21 cellular contexts compared by ENCODE assay signal in genomic region chr13:108987945-108988344, GRCh38.
A peak's percentile ranks its signal among the peaks of the same experiment; 100 is the strongest.
DNase-seq lines count a peak whose midpoint lies in the region; TF ChIP-seq lines count a peak whose summit lies in the region.
"Had no signal": no experiment of that assay in that cellular context is flagged by ENCODE, and none has a peak within 500 bp of the region (broad histone marks: within the 10 kb centered on the region; RNA-seq: fewer than 3 reads in every experiment).

No MANE protein-coding gene starts in this region.

- H3K4me2 ChIP-seq in neural cell (ENCODE audit: low read length) (peak overlapping the region; percentile 54), osteoblast (ENCODE audit: insufficient read depth, low read length) (no peak overlapping the region)

- H4K20me1 ChIP-seq in neural cell (ENCODE audit: insufficient read depth) = no peaks in the 10 kb centered on the region
- no peaks in the 10 kb centered on the region for H4K20me1 ChIP-seq in osteoblast (ENCODE audit: insufficient read depth, low read length)

- H3K4me1 ChIP-seq in tibial artery = peaks cover 4 to 21% (median 13%) of the 10 kb centered on the region in 4 donors
- H3K4me1 ChIP-seq in osteoblast (ENCODE audit: insufficient read depth, low read length) = no peaks in the 10 kb centered on the region

- TF ChIP-seq RAD21 in neural cell (conservative IDR thresholded peaks at IDR 0.05) = no peak

- H2AFZ ChIP-seq in neural cell (ENCODE audit: low read depth, low read length) (no peak overlapping the region), osteoblast (ENCODE audit: low read length) (no peak overlapping the region)

- H3K27ac ChIP-seq in epithelial cell of prostate (peak overlapping the region; percentile 8), neural cell (ENCODE audit: low read length) (peak overlapping the region; percentile 73), tibial artery (peak overlapping the region; percentile 26 to 31), osteoblast (ENCODE audit: low read depth, low read length) (no peak overlapping the region)
- H3K27ac ChIP-seq: C4-2B, RWPE1, SK-N-MC had no signal

- no peaks in the 10 kb centered on the region for H3K9me3 ChIP-seq in neural cell (ENCODE audit: low read length)
- no peaks in the 10 kb centered on the region for H3K9me3 ChIP-seq in tibial artery
- no peaks in the 10 kb centered on the region for H3K9me3 ChIP-seq in osteoblast (ENCODE audit: low read depth, low read length)

- peak overlapping the region; percentile 51 for H3K4me3 ChIP-seq in neural cell (ENCODE audit: low read length)
- no peak overlapping the region for H3K4me3 ChIP-seq in tibial artery
- no peak overlapping the region for H3K4me3 ChIP-seq in osteoblast (ENCODE audit: insufficient read depth, low read length)
- H3K4me3 ChIP-seq: SK-N-MC had no signal

- H3K27me3 ChIP-seq in neural cell (ENCODE audit: insufficient read depth, low read depth, low read length) (no peaks in the 10 kb centered on the region), tibial artery (no peaks in the 10 kb centered on the region), osteoblast (ENCODE audit: insufficient read depth, low read length) (no peaks in the 10 kb centered on the region)

- TF ChIP-seq EP300 in neural cell (conservative IDR thresholded peaks at IDR 0.05; ENCODE audit: poor library complexity, severe bottlenecking) = peak; percentile 61

- no peaks in the 10 kb centered on the region for H3F3A ChIP-seq in neural cell (ENCODE audit: insufficient read depth, low read length, poor library complexity, severe bottlenecking)

- no peaks in the 10 kb centered on the region for H3K9me2 ChIP-seq in neural cell (ENCODE audit: insufficient read depth, low read length)

- peak; percentile 46 for DNase-seq in NCI-H82 (lab: John Stamatoyannopoulos, UW)
- no peak for DNase-seq in NCI-H82 treated with DMSO at 0.1 percent for 48 hours (lab: John Stamatoyannopoulos, UW; ENCODE audit: unreplicated experiment)
- no peak for DNase-seq in epithelial cell of prostate (ENCODE audit: low read depth, low spot score)
- no peak for DNase-seq in tibial artery
- DNase-seq in GOT3 (lab: John Stamatoyannopoulos, UW) = no peak
- DNase-seq in osteoblast (ENCODE audit: insufficient read length, low spot score, missing footprints) = no peak
- DNase-seq in cortex of kidney (lab: John Stamatoyannopoulos, UW) = no peak
- DNase-seq: 8988T; Calu3; CD8-positive, alpha-beta memory T cell; DMS153; Karpas-422; MV-4-11; NCI-H1105 treated with DMSO at 0.1 percent for 48 hours; NCI-H2081; NK-92 treated with Interleukin-12 subunit alpha and Interleukin-12 subunit beta, amount 100 ng/mL, for 24 hours; SHP77 treated with DMSO at 0.1 percent for 48 hours had no signal

- peak overlapping the region; percentile 28 for H3K9ac ChIP-seq in neural cell (ENCODE audit: low read length)

- H3K79me2 ChIP-seq in neural cell (replicated peaks; ENCODE audit: insufficient read depth, low read length) (no peaks in the 10 kb centered on the region), osteoblast (ENCODE audit: insufficient read depth, low read length) (no peaks in the 10 kb centered on the region)

- TF ChIP-seq CTCF in neural cell (IDR thresholded peaks at IDR 0.05; ENCODE audit: poor library complexity, severe bottlenecking) (no peak), tibial artery (IDR thresholded peaks at IDR 0.05) (no peak), osteoblast (IDR thresholded peaks at IDR 0.05; ENCODE audit: extremely low read depth, low read depth, low read length) (no peak)

- H3K36me3 ChIP-seq in neural cell (ENCODE audit: insufficient read depth, low read length) = no peaks in the 10 kb centered on the region
- H3K36me3 ChIP-seq in tibial artery = no peaks in the 10 kb centered on the region
- H3K36me3 ChIP-seq in osteoblast (ENCODE audit: insufficient read depth, low read length) = no peaks in the 10 kb centered on the region

- intact Hi-C loops in tibial artery (cut with DNase I; ENCODE audit: low total_unique reads) = no loop called here

TF ChIP-seq in neural cell, 6 proteins besides CTCF, POLR2A, EP300 and RAD21:
- TF ChIP-seq SMC3 (conservative IDR thresholded peaks at IDR 0.05; ENCODE audit: poor library complexity) (no peak), POLR2AphosphoS5 (IDR thresholded peaks at IDR 0.05) (no peak), TAF1 (IDR thresholded peaks at IDR 0.05; ENCODE audit: low read depth) (no peak), EZH2 (IDR thresholded peaks at IDR 0.05; ENCODE audit: borderline replicate concordance, insufficient read depth, low read length, poor library complexity, severe bottlenecking) (no peak), MXI1 (conservative IDR thresholded peaks at IDR 0.05; ENCODE audit: poor library complexity, severe bottlenecking) (no peak)
- TF ChIP-seq, protein P1, sequence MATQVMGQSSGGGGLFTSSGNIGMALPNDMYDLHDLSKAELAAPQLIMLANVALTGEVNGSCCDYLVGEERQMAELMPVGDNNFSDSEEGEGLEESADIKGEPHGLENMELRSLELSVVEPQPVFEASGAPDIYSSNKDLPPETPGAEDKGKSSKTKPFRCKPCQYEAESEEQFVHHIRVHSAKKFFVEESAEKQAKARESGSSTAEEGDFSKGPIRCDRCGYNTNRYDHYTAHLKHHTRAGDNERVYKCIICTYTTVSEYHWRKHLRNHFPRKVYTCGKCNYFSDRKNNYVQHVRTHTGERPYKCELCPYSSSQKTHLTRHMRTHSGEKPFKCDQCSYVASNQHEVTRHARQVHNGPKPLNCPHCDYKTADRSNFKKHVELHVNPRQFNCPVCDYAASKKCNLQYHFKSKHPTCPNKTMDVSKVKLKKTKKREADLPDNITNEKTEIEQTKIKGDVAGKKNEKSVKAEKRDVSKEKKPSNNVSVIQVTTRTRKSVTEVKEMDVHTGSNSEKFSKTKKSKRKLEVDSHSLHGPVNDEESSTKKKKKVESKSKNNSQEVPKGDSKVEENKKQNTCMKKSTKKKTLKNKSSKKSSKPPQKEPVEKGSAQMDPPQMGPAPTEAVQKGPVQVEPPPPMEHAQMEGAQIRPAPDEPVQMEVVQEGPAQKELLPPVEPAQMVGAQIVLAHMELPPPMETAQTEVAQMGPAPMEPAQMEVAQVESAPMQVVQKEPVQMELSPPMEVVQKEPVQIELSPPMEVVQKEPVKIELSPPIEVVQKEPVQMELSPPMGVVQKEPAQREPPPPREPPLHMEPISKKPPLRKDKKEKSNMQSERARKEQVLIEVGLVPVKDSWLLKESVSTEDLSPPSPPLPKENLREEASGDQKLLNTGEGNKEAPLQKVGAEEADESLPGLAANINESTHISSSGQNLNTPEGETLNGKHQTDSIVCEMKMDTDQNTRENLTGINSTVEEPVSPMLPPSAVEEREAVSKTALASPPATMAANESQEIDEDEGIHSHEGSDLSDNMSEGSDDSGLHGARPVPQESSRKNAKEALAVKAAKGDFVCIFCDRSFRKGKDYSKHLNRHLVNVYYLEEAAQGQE (IDR thresholded peaks at IDR 0.05; ENCODE audit: borderline replicate concordance) = no peak
